1 cellular context compared by ENCODE assay signal in genomic region chr12:52992699-52993557, GRCh38.
TF ChIP-seq lines count a peak whose summit lies in the region.

No MANE protein-coding gene starts in this region.

TF ChIP-seq in K562, 482 proteins besides CTCF, POLR2A, EP300 and RAD21 (continued from another document):
- TF ChIP-seq ZNF592 (IDR thresholded peaks at IDR 0.05) (peak; percentile 92), SRSF9 (IDR thresholded peaks at IDR 0.05; ENCODE audit: borderline replicate concordance, low read depth, low read length) (no peak), MAFF (IDR thresholded peaks at IDR 0.05; ENCODE audit: low read length) (peak; percentile 81), ZNF384 (IDR thresholded peaks at IDR 0.05; ENCODE audit: low read depth, low read length) (peak; percentile 51; the same call in 1 of the 2 replicates), ARID1B (IDR thresholded peaks at IDR 0.05) (peak; percentile 50; the same call in 1 of the 2 replicates), CAMTA2 (CRISPR knock-in tag; conservative IDR thresholded peaks at IDR 0.05) (no peak), SMARCA4 (IDR thresholded peaks at IDR 0.05) (peak; percentile 61; the same call in 1 of the 2 replicates), NR2C2 (CRISPR knock-in tag; IDR thresholded peaks at IDR 0.05) (no peak), NR2C2 (tag; IDR thresholded peaks at IDR 0.05) (0 out of 2 replicates have a peak, but pooled peaks have one; percentile 19), RFX7 (CRISPR knock-in tag; IDR thresholded peaks at IDR 0.05) (no peak), ATF7 (IDR thresholded peaks at IDR 0.05) (0 out of 2 replicates have a peak, but pooled peaks have one; percentile 20), TAF9B (IDR thresholded peaks at IDR 0.05; ENCODE audit: partially characterized antibody) (peak; percentile 38), BACH1 (tag; IDR thresholded peaks at IDR 0.05) (peak; percentile 76; the same call in 1 of the 2 replicates), HDAC1 (IDR thresholded peaks at IDR 0.05) (peak in 1 of 2 experiments; percentile 9; a peak in 1 of 4 replicates), FOXP1 (CRISPR knock-in tag; IDR thresholded peaks at IDR 0.05) (no peak), NR4A1 (CRISPR knock-in tag; IDR thresholded peaks at IDR 0.05) (no peak), NR4A1 (tag; IDR thresholded peaks at IDR 0.05) (peak; percentile 67; the same call in 1 of the 2 replicates), SNRNP70 (optimal IDR thresholded peaks at IDR 0.05; ENCODE audit: low read depth, low read length) (no peak), PHF8 (IDR thresholded peaks at IDR 0.05; ENCODE audit: borderline replicate concordance, low read length) (peak; percentile 32; the same call in 1 of the 2 replicates), TBP (optimal IDR thresholded peaks at IDR 0.05; ENCODE audit: low read depth, low read length) (peak; percentile 11), HES1 (IDR thresholded peaks at IDR 0.05; ENCODE audit: low read depth) (no peak), SPI1 (IDR thresholded peaks at IDR 0.05; ENCODE audit: borderline replicate concordance, low read depth, low read length) (no peak), SAFB2 (IDR thresholded peaks at IDR 0.05; ENCODE audit: borderline replicate concordance, low read depth, low read length, severe bottlenecking) (no peak), ATF3 (IDR thresholded peaks at IDR 0.05) (peak; percentile 67), ATF3 (CRISPR knock-in tag; conservative IDR thresholded peaks at IDR 0.05) (no peak), HDAC6 (IDR thresholded peaks at IDR 0.05; ENCODE audit: low read depth, low read length) (no peak)
